In genomic region chr9:100352727-100353505, GRCh38 we compare ENCODE assay signal across 8 cellular contexts. TPM values are rescaled to one million over a fixed set of nuclear protein-coding genes. Genes with fewer than 3 reads are reported as not detected.
DNase-seq lines count a peak whose midpoint lies in the region; ATAC-seq and TF ChIP-seq lines count a peak whose summit lies in the region.

Gene TEX10, minus strand, starts transcription at chr9:100352942. Its CDS starts 3,579 bp downstream, at chr9:100349363.

- POLR2A ChIA-PET in CD8-positive, alpha-beta T cell (lab: Charles Lee), result interaction anchor here (0.8 to 2.3 kb wide), 6 partner anchors 15 to 533 kb away, joined by 3 to 8 read pairs (median 4); no protein-coding TSS in a partner anchor

- peak within 1 kb of the TSS; percentile 90 for H3K4me3 ChIP-seq in CD8-positive, alpha-beta T cell (ENCODE audit: low read depth, low read length)

- DNase-seq in CD8-positive, alpha-beta T cell, result peak; percentile 72 to 91 (median 87)
- DNase-seq in HPDE6-E6E7 (ENCODE audit: extremely low spot score), result peak; percentile 83
- DNase-seq in NK-92 (lab: John Stamatoyannopoulos, UW; ENCODE audit: unreplicated experiment), result peak; percentile 22
- DNase-seq in activated CD8-positive, alpha-beta memory T cell treated with anti-CD3 and anti-CD28 coated beads for 24 hours, result peak; percentile 94
- DNase-seq in effector memory CD8-positive, alpha-beta T cell, result peak; percentile 82 to 83 (median 83)
- DNase-seq in medulla oblongata (ENCODE audit: extremely low spot score), result peak; percentile 89
- peak; percentile 79 to 89 (median 81) for DNase-seq in stimulated activated CD4-positive, alpha-beta T cell treated with anti-CD3 and anti-CD28 coated beads, TNF-alpha, amount 100 ng/mL, for 48 hours (ENCODE audit: low read depth in 3 of 3)

- H3K9me3 Mint-ChIP-seq in CD8-positive, alpha-beta T cell, result peaks cover 5% of the 10 kb centered on the region
- H3K9me3 Mint-ChIP-seq in effector memory CD8-positive, alpha-beta T cell, result no peaks in the 10 kb centered on the region

- no peaks in the 10 kb centered on the region for H3K9me3 ChIP-seq in CD8-positive, alpha-beta T cell (ENCODE audit: low read length)

- intact Hi-C loops in CD8-positive, alpha-beta T cell (cut with DNase I, micrococcal nuclease), result loop anchor here (1.0 to 10.0 kb wide), 16 partner anchors 28 to 1182 kb away; partner anchors contain the start of genes ERP44 (in 2 of the 2), INVS (in 2 of the 2), MSANTD3 (in 2 of the 2) and RNF20 (in 2 of the 2)

- no peaks in the 10 kb centered on the region for H3K27me3 Mint-ChIP-seq in CD8-positive, alpha-beta T cell (ENCODE audit: low read depth)
- no peaks in the 10 kb centered on the region for H3K27me3 Mint-ChIP-seq in effector memory CD8-positive, alpha-beta T cell

- TF ChIP-seq CTCF in CD8-positive, alpha-beta T cell (IDR thresholded peaks at IDR 0.05), result no peak

- peak within 1 kb of the TSS; percentile 94 for H3K4me3 Mint-ChIP-seq in CD8-positive, alpha-beta T cell
- peak within 1 kb of the TSS; percentile 88 to 92 for H3K4me3 Mint-ChIP-seq in effector memory CD8-positive, alpha-beta T cell

- H3K4me1 Mint-ChIP-seq in CD8-positive, alpha-beta T cell (ENCODE audit: low read depth), result peaks cover 60% of the 10 kb centered on the region
- peaks cover 35 to 42% of the 10 kb centered on the region in 2 donors for H3K4me1 Mint-ChIP-seq in effector memory CD8-positive, alpha-beta T cell (ENCODE audit: low read depth in 2 of 2)

- no peaks in the 10 kb centered on the region for H3K36me3 ChIP-seq in CD8-positive, alpha-beta T cell (ENCODE audit: insufficient read depth, low read length)

- peaks cover 18% of the 10 kb centered on the region for H3K36me3 Mint-ChIP-seq in CD8-positive, alpha-beta T cell
- H3K36me3 Mint-ChIP-seq in effector memory CD8-positive, alpha-beta T cell (ENCODE audit: insufficient read depth), result peaks cover 9% of the 10 kb centered on the region

- peak within 1 kb of the TSS; percentile 68 for H3K27ac ChIP-seq in CD8-positive, alpha-beta T cell (ENCODE audit: low read depth, low read length)

- peaks cover 32% of the 10 kb centered on the region for H3K4me1 ChIP-seq in CD8-positive, alpha-beta T cell (ENCODE audit: insufficient read depth, low read length)

- CTCF ChIA-PET in CD8-positive, alpha-beta T cell (lab: Charles Lee), result interaction anchor here (1.1 to 1.6 kb wide), 4 partner anchors 11 to 85 kb away, joined by 3 to 5 read pairs (median 4); no protein-coding TSS in a partner anchor

- H3K27ac Mint-ChIP-seq in CD8-positive, alpha-beta T cell, result peak within 1 kb of the TSS; percentile 91
- peak within 1 kb of the TSS; percentile 90 to 93 for H3K27ac Mint-ChIP-seq in effector memory CD8-positive, alpha-beta T cell

- peak; percentile 89 for ATAC-seq in CD8-positive, alpha-beta T cell
- ATAC-seq in GM19463 (IDR thresholded peaks at IDR 0.05; ENCODE audit: unreplicated experiment), result peak; percentile 81
- peak; percentile 94 for ATAC-seq in effector memory CD8-positive, alpha-beta T cell (replicated peaks)

- H3K27me3 ChIP-seq in CD8-positive, alpha-beta T cell (ENCODE audit: insufficient read depth, low read length), result no peaks in the 10 kb centered on the region

RNA-seq across cellular contexts. Expression of gene TEX10, which starts in this region (rescaled TPM):
- total RNA-seq in CD8-positive, alpha-beta T cell, result 1 to 10 TPM; 9.5 to 9.8 TPM

Comparison
In these comparisons a context has a peak if more than half of its experiments do, and no peak if none do; other contexts are left out.
1. Peak in every context shown above with its lines: DNase-seq, ATAC-seq, H3K4me3 ChIP-seq and H3K27ac ChIP-seq.
2. DNase-seq: peak in every context shown above with its lines; median percentile 94 in activated CD8-positive, alpha-beta memory T cell treated with anti-CD3 and anti-CD28 coated beads for 24 hours; 89 in medulla oblongata; 87 in CD8-positive, alpha-beta T cell; 83 in HPDE6-E6E7; 83 in effector memory CD8-positive, alpha-beta T cell; 81 in stimulated activated CD4-positive, alpha-beta T cell treated with anti-CD3 and anti-CD28 coated beads, TNF-alpha, amount 100 ng/mL, for 48 hours; 22 in NK-92.